In the genomic region with DNA sequence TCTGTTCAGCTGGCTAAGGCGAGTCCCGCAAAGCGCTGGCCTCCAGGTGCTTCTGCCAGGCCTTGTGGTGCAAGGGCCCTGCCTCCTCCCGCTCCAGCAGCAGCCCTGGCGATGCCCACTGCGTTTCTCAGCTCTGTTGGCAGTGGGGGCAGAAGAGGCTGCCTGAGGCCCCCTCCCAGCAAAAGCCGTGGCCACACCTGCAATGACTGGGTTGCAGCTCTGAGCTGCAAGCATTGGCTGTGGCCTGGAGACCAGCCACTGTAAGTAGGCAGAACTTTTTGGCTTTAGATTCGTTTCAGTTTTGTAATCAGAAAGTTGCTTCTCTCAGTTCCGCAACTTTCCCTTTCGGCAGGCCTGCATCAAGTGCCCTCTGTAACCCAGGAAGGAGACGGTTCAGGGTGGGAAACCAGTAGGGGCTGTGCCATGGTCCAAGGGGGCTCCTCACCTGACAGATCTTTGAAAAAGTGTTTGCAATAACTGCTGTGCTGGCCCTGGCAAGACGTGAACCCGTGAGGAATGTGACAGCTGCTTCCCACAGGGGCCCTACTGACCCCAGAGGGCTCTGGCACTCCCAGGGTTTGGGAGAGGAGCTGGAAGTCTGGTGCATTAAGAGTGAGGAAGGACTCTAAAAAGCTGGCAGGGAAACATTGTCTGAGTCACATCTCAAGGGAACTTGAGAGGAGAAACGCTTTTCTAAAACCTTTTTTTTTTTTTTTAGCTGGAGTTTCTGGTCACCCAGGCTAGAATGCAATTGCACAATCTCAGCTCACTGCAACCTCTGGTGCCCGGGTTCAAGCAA, we compare ENCODE assay signal across 9 cellular contexts. TPM values are rescaled to one million over a fixed set of nuclear protein-coding genes. Genes with fewer than 3 reads are reported as not detected.
DNase-seq lines count a peak whose midpoint lies in the region; ATAC-seq and TF ChIP-seq lines count a peak whose summit lies in the region.
"Had no signal": no experiment of that assay in that cellular context is flagged by ENCODE, and none has a peak within 500 bp of the region (broad histone marks: within the 10 kb centered on the region; RNA-seq: fewer than 3 reads in every experiment).

No MANE protein-coding gene starts in this region.

- peak; percentile 45 to 55 for DNase-seq in HL-60 (ENCODE audit: low read depth in 1 of 2, low spot score in 1 of 2)
- peak; percentile 81 for DNase-seq in posterior vena cava (ENCODE audit: low spot score)
- no peak for DNase-seq in natural killer cell treated with Interleukin-12 subunit alpha and Interleukin-12 subunit beta and Interleukin-15 and Interleukin-18, amount 100 ng/mL, for 72 hours (ENCODE audit: low spot score)
- no peak for DNase-seq in T-helper 2 cell treated with Interferon-gamma antibody and Interleukin-4, amounts not matched to agents 5 μg/mL and 100 μg/mL, for 36 hours (ENCODE audit: low spot score)
- DNase-seq in activated naive CD4-positive, alpha-beta T cell treated with anti-CD3 and anti-CD28 coated beads, Interleukin-2, amount 10 ng/mL, durations not matched to agents 7 days and 5 days, result no peak
- DNase-seq: CD4-positive, CD25-positive, alpha-beta regulatory T cell had no signal

- H3K4me1 ChIP-seq in ACC112 (ENCODE audit: control insufficient read depth, insufficient read depth, low read length, unreplicated experiment) (peaks cover 12% of the 10 kb centered on the region), duodenal mucosa (ENCODE audit: control insufficient read depth in 1 of 2, insufficient read depth in 2 of 2, low read length in 2 of 2) (peaks cover 3 to 8% of the 10 kb centered on the region in 2 donors)

- H3K27ac ChIP-seq in ACC112 (ENCODE audit: low read depth, low read length), result peak overlapping the region; percentile 65
- peak overlapping the region; percentile 82 for H3K27ac ChIP-seq in HL-60 (replicated peaks)
- no peak overlapping the region for H3K27ac ChIP-seq in duodenal mucosa (ENCODE audit: low read depth, low read length)

- intact Hi-C loops in posterior vena cava (cut with DNase I), result no loop called here

- TF ChIP-seq CTCF in HL-60 (IDR thresholded peaks at IDR 0.05; ENCODE audit: insufficient read depth, low read length), result no peak

- H3K79me2 ChIP-seq in ACC112 (ENCODE audit: control insufficient read depth, insufficient read depth, low read length, unreplicated experiment), result no peaks in the 10 kb centered on the region

- no peaks in the 10 kb centered on the region for H3K27me3 Mint-ChIP-seq in natural killer cell treated with Interleukin-12 subunit alpha and Interleukin-12 subunit beta and Interleukin-15 and Interleukin-18, amount 100 ng/mL, for 72 hours
- peaks cover under 1% of the 10 kb centered on the region for H3K27me3 Mint-ChIP-seq in T-helper 2 cell treated with Interferon-gamma antibody and Interleukin-4, amounts not matched to agents 5 μg/mL and 100 μg/mL, for 36 hours (ENCODE audit: low read depth)
- peaks cover 5% of the 10 kb centered on the region for H3K27me3 Mint-ChIP-seq in activated naive CD4-positive, alpha-beta T cell treated with anti-CD3 and anti-CD28 coated beads, Interleukin-2, amount 10 ng/mL, durations not matched to agents 7 days and 5 days

- H3K36me3 ChIP-seq in ACC112 (ENCODE audit: insufficient read depth, low read length) (no peaks in the 10 kb centered on the region), duodenal mucosa (ENCODE audit: control insufficient read depth in 1 of 2, insufficient read depth in 2 of 2, low read length in 2 of 2) (no peaks in the 10 kb centered on the region)

- CTCF ChIA-PET in activated naive CD4-positive, alpha-beta T cell treated with anti-CD3 and anti-CD28 coated beads, Interleukin-2, amount 10 ng/mL, durations not matched to agents 7 days and 5 days (lab: Charles Lee), result interaction anchor here (0.6 kb wide), 1 partner anchor 562 kb away, joined by 3 read pairs; no protein-coding TSS in a partner anchor

- H3K27me3 ChIP-seq in ACC112 (ENCODE audit: insufficient read depth, low read length) (no peaks in the 10 kb centered on the region), HL-60 (ENCODE audit: insufficient read depth, poor library complexity, severe bottlenecking) (no peaks in the 10 kb centered on the region), duodenal mucosa (ENCODE audit: control insufficient read depth in 1 of 2, insufficient read depth in 2 of 2, low read length in 2 of 2) (no peaks in the 10 kb centered on the region)

- peaks cover 0 to 3% of the 10 kb centered on the region in 2 donors for H3K4me1 Mint-ChIP-seq in natural killer cell treated with Interleukin-12 subunit alpha and Interleukin-12 subunit beta and Interleukin-15 and Interleukin-18, amount 100 ng/mL, for 72 hours (ENCODE audit: low read depth in 2 of 2)
- H3K4me1 Mint-ChIP-seq in T-helper 2 cell treated with Interferon-gamma antibody and Interleukin-4, amounts not matched to agents 5 μg/mL and 100 μg/mL, for 36 hours (ENCODE audit: low read depth), result no peaks in the 10 kb centered on the region
- no peaks in the 10 kb centered on the region for H3K4me1 Mint-ChIP-seq in activated naive CD4-positive, alpha-beta T cell treated with anti-CD3 and anti-CD28 coated beads, Interleukin-2, amount 10 ng/mL, durations not matched to agents 7 days and 5 days
- H3K4me1 Mint-ChIP-seq: CD4-positive, CD25-positive, alpha-beta regulatory T cell had no signal

- peak overlapping the region; percentile 76 for H2AFZ ChIP-seq in ACC112 (ENCODE audit: low read length, unreplicated experiment)

- peak; percentile 53 for ATAC-seq in GM19467 (IDR thresholded peaks at IDR 0.05; ENCODE audit: unreplicated experiment)
- no peak for ATAC-seq in natural killer cell treated with Interleukin-12 subunit alpha and Interleukin-12 subunit beta and Interleukin-15 and Interleukin-18, amount 100 ng/mL, for 72 hours

- H3K27ac Mint-ChIP-seq in natural killer cell treated with Interleukin-12 subunit alpha and Interleukin-12 subunit beta and Interleukin-15 and Interleukin-18, amount 100 ng/mL, for 72 hours, result no peak overlapping the region
- no peak overlapping the region for H3K27ac Mint-ChIP-seq in T-helper 2 cell treated with Interferon-gamma antibody and Interleukin-4, amounts not matched to agents 5 μg/mL and 100 μg/mL, for 36 hours
- no peak overlapping the region for H3K27ac Mint-ChIP-seq in activated naive CD4-positive, alpha-beta T cell treated with anti-CD3 and anti-CD28 coated beads, Interleukin-2, amount 10 ng/mL, durations not matched to agents 7 days and 5 days
- H3K27ac Mint-ChIP-seq: CD4-positive, CD25-positive, alpha-beta regulatory T cell had no signal

- no peak overlapping the region for H3K4me3 Mint-ChIP-seq in natural killer cell treated with Interleukin-12 subunit alpha and Interleukin-12 subunit beta and Interleukin-15 and Interleukin-18, amount 100 ng/mL, for 72 hours
- no peak overlapping the region for H3K4me3 Mint-ChIP-seq in T-helper 2 cell treated with Interferon-gamma antibody and Interleukin-4, amounts not matched to agents 5 μg/mL and 100 μg/mL, for 36 hours
- H3K4me3 Mint-ChIP-seq in activated naive CD4-positive, alpha-beta T cell treated with anti-CD3 and anti-CD28 coated beads, Interleukin-2, amount 10 ng/mL, durations not matched to agents 7 days and 5 days, result no peak overlapping the region
- H3K4me3 Mint-ChIP-seq: CD4-positive, CD25-positive, alpha-beta regulatory T cell had no signal

- no peaks in the 10 kb centered on the region for H3K9me3 ChIP-seq in duodenal mucosa (ENCODE audit: control insufficient read depth in 1 of 2, low read length in 2 of 2)

- no peaks in the 10 kb centered on the region for H3K36me3 Mint-ChIP-seq in natural killer cell treated with Interleukin-12 subunit alpha and Interleukin-12 subunit beta and Interleukin-15 and Interleukin-18, amount 100 ng/mL, for 72 hours
- H3K36me3 Mint-ChIP-seq in T-helper 2 cell treated with Interferon-gamma antibody and Interleukin-4, amounts not matched to agents 5 μg/mL and 100 μg/mL, for 36 hours (ENCODE audit: low read depth), result no peaks in the 10 kb centered on the region
- no peaks in the 10 kb centered on the region for H3K36me3 Mint-ChIP-seq in activated naive CD4-positive, alpha-beta T cell treated with anti-CD3 and anti-CD28 coated beads, Interleukin-2, amount 10 ng/mL, durations not matched to agents 7 days and 5 days
- H3K36me3 Mint-ChIP-seq: CD4-positive, CD25-positive, alpha-beta regulatory T cell had no signal

- peak overlapping the region in 1 of 2 donors; percentile 43 for H3K9ac ChIP-seq in duodenal mucosa (ENCODE audit: low read depth in 1 of 2, low read length in 2 of 2)

- no peaks in the 10 kb centered on the region for H3K9me3 Mint-ChIP-seq in natural killer cell treated with Interleukin-12 subunit alpha and Interleukin-12 subunit beta and Interleukin-15 and Interleukin-18, amount 100 ng/mL, for 72 hours
- H3K9me3 Mint-ChIP-seq in T-helper 2 cell treated with Interferon-gamma antibody and Interleukin-4, amounts not matched to agents 5 μg/mL and 100 μg/mL, for 36 hours, result no peaks in the 10 kb centered on the region
- no peaks in the 10 kb centered on the region for H3K9me3 Mint-ChIP-seq in activated naive CD4-positive, alpha-beta T cell treated with anti-CD3 and anti-CD28 coated beads, Interleukin-2, amount 10 ng/mL, durations not matched to agents 7 days and 5 days
- H3K9me3 Mint-ChIP-seq: CD4-positive, CD25-positive, alpha-beta regulatory T cell had no signal

- H3K4me3 ChIP-seq in ACC112 (ENCODE audit: low read depth, low read length) (peak overlapping the region; percentile 60), HL-60 (replicated peaks; ENCODE audit: insufficient read depth, low read length) (peak overlapping the region; percentile 2; the same call in 1 of the 2 replicates), duodenal mucosa (ENCODE audit: low read depth in 1 of 2, low read length in 2 of 2) (peak overlapping the region; percentile 30 to 43)

RNA-seq across cellular contexts. Expression of a gene that starts 54.5 kb away (rescaled TPM):
- total RNA-seq in posterior vena cava, result 100 to 1,000 TPM in 1 of 2 donors, 10 to 100 TPM in 1; 88.7 to 105 TPM
- total RNA-seq in natural killer cell treated with Interleukin-12 subunit alpha and Interleukin-12 subunit beta and Interleukin-15 and Interleukin-18, amount 100 ng/mL, for 72 hours, result 100 to 1,000 TPM; 167 to 171 TPM

Comparison
In these comparisons a context has a peak if more than half of its experiments do, and no peak if none do; other contexts are left out.
1. H3K4me3 ChIP-seq: peak in every context shown above with its lines; median percentile 60 in ACC112; 36 in duodenal mucosa; 2 in HL-60.
2. DNase-seq: peak in HL-60 (2 of 2) and posterior vena cava (single experiment); none in natural killer cell treated with Interleukin-12 subunit alpha and Interleukin-12 subunit beta and Interleukin-15 and Interleukin-18, amount 100 ng/mL, for 72 hours (single experiment), T-helper 2 cell treated with Interferon-gamma antibody and Interleukin-4, amounts not matched to agents 5 μg/mL and 100 μg/mL, for 36 hours (single experiment) and activated naive CD4-positive, alpha-beta T cell treated with anti-CD3 and anti-CD28 coated beads, Interleukin-2, amount 10 ng/mL, durations not matched to agents 7 days and 5 days (single experiment).